In the genomic region with DNA sequence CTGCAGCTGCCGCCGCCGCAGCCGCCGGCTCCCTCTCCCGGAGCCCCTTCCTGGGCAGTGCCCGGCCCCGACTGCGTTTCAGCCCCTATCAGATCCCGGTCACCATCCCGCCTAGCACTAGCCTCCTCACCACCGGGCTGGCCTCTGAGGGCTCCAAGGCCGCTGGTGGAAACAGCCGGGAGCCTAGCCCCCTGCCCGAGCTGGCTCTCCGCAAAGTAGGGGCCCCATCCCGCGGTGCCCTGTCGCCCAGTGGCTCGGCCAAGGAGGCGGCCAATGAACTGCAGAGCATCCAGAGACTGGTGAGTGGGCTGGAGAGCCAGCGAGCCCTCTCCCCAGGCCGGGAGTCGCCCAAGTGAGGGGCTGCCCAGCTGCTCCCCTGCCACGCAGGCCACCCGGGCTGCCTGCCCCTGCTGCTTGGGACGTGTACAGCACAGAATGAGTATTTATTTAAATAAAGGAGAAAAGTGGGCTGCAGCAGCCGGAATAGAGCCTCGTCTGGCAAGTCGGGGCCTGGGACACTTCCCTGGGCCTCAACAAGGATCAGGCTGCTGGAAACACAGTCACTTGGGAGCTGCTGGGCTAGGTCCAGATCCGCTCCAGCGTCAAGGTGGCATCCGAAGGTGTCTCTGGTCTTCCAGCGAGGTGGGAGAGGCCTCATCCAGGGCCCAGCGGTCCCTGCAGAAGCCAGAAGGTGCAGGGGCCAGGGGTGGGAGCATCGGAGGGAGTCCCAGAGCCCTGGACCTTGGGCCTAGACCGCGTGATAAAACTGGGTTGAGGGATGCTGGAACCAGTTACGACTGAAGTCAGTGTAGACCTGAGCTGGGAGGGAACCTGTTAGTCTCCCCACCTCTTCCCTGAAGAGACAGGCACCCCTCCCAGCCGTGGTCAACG, we compare ENCODE assay signal across 10 cellular contexts. TPM values are rescaled to one million over a fixed set of nuclear protein-coding genes. Genes with fewer than 3 reads are reported as not detected.
DNase-seq lines count a peak whose midpoint lies in the region; ATAC-seq, FAIRE-seq and TF ChIP-seq lines count a peak whose summit lies in the region.
"Had no signal": no experiment of that assay in that cellular context is flagged by ENCODE, and none has a peak within 500 bp of the region (broad histone marks: within the 10 kb centered on the region; RNA-seq: fewer than 3 reads in every experiment).

No MANE protein-coding gene starts in this region.

- 69 to 75% (median 75%) methylated on average over 40 to 41 of the region's 41 CpGs for WGBS in psoas muscle, 3 donors

- H3K9me3 ChIP-seq in psoas muscle, result no peaks in the 10 kb centered on the region
- H3K9me3 ChIP-seq in A673 (ENCODE audit: low read depth, low read length, poor library complexity, severe bottlenecking), result no peaks in the 10 kb centered on the region

- H3K4me3 ChIP-seq in psoas muscle, result peak overlapping the region; percentile 72
- no peak overlapping the region for H3K4me3 ChIP-seq in A673 (ENCODE audit: low read depth, low read length, poor library complexity, severe bottlenecking)

- intact Hi-C loops in psoas muscle (cut with DNase I), result loop anchor here in 1 of 2 donors (5.0 kb wide), 1 partner anchor 691 kb away; no protein-coding TSS in a partner anchor
- intact Hi-C loops in A673 (cut with micrococcal nuclease; ENCODE audit: unreplicated experiment), result no loop called here

- peaks cover 19% of the 10 kb centered on the region for H3K4me1 Mint-ChIP-seq in T-helper 1 cell treated with Interleukin-12 subunit alpha and Interleukin-12 subunit beta and Interleukin-4 antibody, amounts not matched to agents 30 μg/mL and 1 μg/mL, for 36 hours (ENCODE audit: low read depth)

- H3K4me3 Mint-ChIP-seq in T-helper 1 cell treated with Interleukin-12 subunit alpha and Interleukin-12 subunit beta and Interleukin-4 antibody, amounts not matched to agents 30 μg/mL and 1 μg/mL, for 36 hours, result peak overlapping the region; percentile 48

- H3K27ac ChIP-seq in psoas muscle (peak overlapping the region; percentile 24), A673 (ENCODE audit: low read depth, low read length, poor library complexity, severe bottlenecking) (no peak overlapping the region)

- no peak for FAIRE-seq in frontal cortex (lab: Jason Lieb, UNC)

- H3K4me1 ChIP-seq in psoas muscle (peaks cover 36% of the 10 kb centered on the region), A673 (ENCODE audit: insufficient read depth, low read length, poor library complexity, severe bottlenecking) (peaks cover 28% of the 10 kb centered on the region)

- BruUV-seq in A673 (replicated peaks; lab: Mats Ljungman, UMichigan), result no TSS peak

- H3K36me3 ChIP-seq in psoas muscle (ENCODE audit: insufficient read depth in 1 of 2, low read depth in 1 of 2) (no peaks in the 10 kb centered on the region), A673 (ENCODE audit: insufficient read depth, low read length, poor library complexity, severe bottlenecking) (no peaks in the 10 kb centered on the region)

- TF ChIP-seq CTCF in psoas muscle (IDR thresholded peaks at IDR 0.05) (no peak), A673 (conservative IDR thresholded peaks at IDR 0.05; ENCODE audit: low read depth, low read length) (no peak)

- no peak overlapping the region for H3K27ac Mint-ChIP-seq in T-helper 1 cell treated with Interleukin-12 subunit alpha and Interleukin-12 subunit beta and Interleukin-4 antibody, amounts not matched to agents 30 μg/mL and 1 μg/mL, for 36 hours

- POLR2A ChIA-PET in A673 (lab: Charles Lee; ENCODE audit: low non-redundant PET), result no interaction called here

- no peaks in the 10 kb centered on the region for H3K9me3 Mint-ChIP-seq in T-helper 1 cell treated with Interleukin-12 subunit alpha and Interleukin-12 subunit beta and Interleukin-4 antibody, amounts not matched to agents 30 μg/mL and 1 μg/mL, for 36 hours

- H3K27me3 Mint-ChIP-seq in T-helper 1 cell treated with Interleukin-12 subunit alpha and Interleukin-12 subunit beta and Interleukin-4 antibody, amounts not matched to agents 30 μg/mL and 1 μg/mL, for 36 hours (ENCODE audit: low read depth), result peaks cover 68% of the 10 kb centered on the region

- peaks cover 0 to 54% (median 30%) of the 10 kb centered on the region in 3 donors for H3K27me3 ChIP-seq in psoas muscle (ENCODE audit: insufficient read depth in 3 of 3, low read length in 2 of 3)
- peaks cover 58% of the 10 kb centered on the region for H3K27me3 ChIP-seq in A673 (replicated peaks; ENCODE audit: insufficient read depth, low read depth, low read length, poor library complexity)

- CTCF ChIA-PET in A673 (lab: Charles Lee), result no interaction called here

- H3K36me3 Mint-ChIP-seq in T-helper 1 cell treated with Interleukin-12 subunit alpha and Interleukin-12 subunit beta and Interleukin-4 antibody, amounts not matched to agents 30 μg/mL and 1 μg/mL, for 36 hours (ENCODE audit: low read depth), result no peaks in the 10 kb centered on the region

- ATAC-seq in psoas muscle, result no peak

- DNase-seq in DMS114 treated with DMSO at 0.1 percent for 48 hours (lab: John Stamatoyannopoulos, UW; ENCODE audit: unreplicated experiment), result peak; percentile 31
- DNase-seq in frontal cortex (ENCODE audit: low spot score in 2 of 2), result peak; percentile 22 to 42
- peak in 1 of 2 donors; percentile 48 for DNase-seq in psoas muscle
- no peak for DNase-seq in NCI-H2196 treated with DMSO at 0.1 percent for 48 hours (lab: John Stamatoyannopoulos, UW; ENCODE audit: unreplicated experiment)
- no peak for DNase-seq in epidermal melanocyte (ENCODE audit: insufficient read length, low spot score)
- DNase-seq in A673 (ENCODE audit: low spot score), result no peak
- no peak for DNase-seq in LoVo (ENCODE audit: low spot score)

RNA-seq across cellular contexts. Expression of a gene that starts 8.8 kb away (rescaled TPM):
- total RNA-seq in frontal cortex, result 1.2 TPM
- total RNA-seq in psoas muscle, result 1 to 10 TPM; 6.3 to 8.7 (median 8.7) TPM
- polyA plus RNA-seq in psoas muscle, result 1 to 10 TPM; 3.5 to 5.2 (median 5.1) TPM
- not detected in 2 replicates for total RNA-seq in A673 (2021)

RNA-seq across cellular contexts. Expression of a gene that starts 43.8 kb away (rescaled TPM):
- total RNA-seq in frontal cortex (not detected), psoas muscle (under 1 TPM in 1 of 4 donors, not detected in 3; 0.22 TPM), A673 (2021) (not detected in 2 replicates)
- polyA plus RNA-seq in psoas muscle, result not detected
- total RNA-seq: RPMI7951, temporal lobe had no signal

Comparison
In these comparisons a context has a peak if more than half of its experiments do, and no peak if none do; other contexts are left out.
1. DNase-seq: peak in DMS114 treated with DMSO at 0.1 percent for 48 hours (single experiment) and frontal cortex (2 of 2); none in NCI-H2196 treated with DMSO at 0.1 percent for 48 hours (single experiment), epidermal melanocyte (single experiment), A673 (single experiment) and LoVo (single experiment).